In the genomic region with DNA sequence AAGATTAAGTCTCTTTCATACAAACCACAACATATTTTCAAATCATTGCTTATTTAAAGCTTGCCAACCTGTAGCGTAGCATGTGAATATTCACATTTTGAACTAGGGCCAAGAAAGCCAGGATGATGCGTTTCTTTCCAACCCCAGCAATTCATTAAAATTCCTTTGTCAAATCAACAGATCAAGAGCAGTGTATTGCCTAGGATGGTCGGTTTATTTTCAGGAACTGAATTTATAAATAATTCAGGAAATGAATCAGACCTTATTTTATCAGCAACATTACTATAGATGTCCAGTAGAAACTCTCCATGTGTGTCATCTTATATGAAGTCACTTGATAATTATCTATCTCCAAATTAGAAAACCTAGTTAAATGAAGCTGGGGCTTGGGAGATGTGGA, we compare ENCODE assay signal across 10 cellular contexts. TPM values are rescaled to one million over a fixed set of nuclear protein-coding genes. Genes with fewer than 3 reads are reported as not detected.
DNase-seq lines count a peak whose midpoint lies in the region; ATAC-seq and TF ChIP-seq lines count a peak whose summit lies in the region.
"Had no signal": no experiment of that assay in that cellular context is flagged by ENCODE, and none has a peak within 500 bp of the region (broad histone marks: within the 10 kb centered on the region; RNA-seq: fewer than 3 reads in every experiment).

No MANE protein-coding gene starts in this region.

- no peak overlapping the region for H3K27ac Mint-ChIP-seq in activated naive CD4-positive, alpha-beta T cell treated with anti-CD3 and anti-CD28 coated beads, Interleukin-2, amount 50 U/mL, for 72 hours
- H3K27ac Mint-ChIP-seq: stimulated activated naive B cell treated with anti-CD40 and anti-IgM and Interleukin-4, amounts not matched to agents 10 μg/mL and 1 μg/mL and 100 μg/mL, for 72 hours had no signal

- DNase-seq in CD1c-positive myeloid dendritic cell (ENCODE audit: extremely low spot score) (peak; percentile 19), NCI-H226 (peak; percentile 52), dedifferentiated amniotic fluid mesenchymal stem cell (ENCODE audit: extremely low spot score) (peak; percentile 38), pulmonary artery endothelial cell (ENCODE audit: low read depth, low spot score) (peak; percentile 11), GM20000 (ENCODE audit: low spot score) (no peak)
- DNase-seq in activated naive CD4-positive, alpha-beta T cell treated with anti-CD3 and anti-CD28 coated beads, Interleukin-2, amount 50 U/mL, for 72 hours (ENCODE audit: low spot score in 2 of 2): no peak
- DNase-seq: DMS153; stimulated activated naive B cell treated with anti-CD40 and anti-IgM and Interleukin-4, amounts not matched to agents 10 μg/mL and 1 μg/mL and 100 μg/mL, for 72 hours had no signal

- H3K9me3 Mint-ChIP-seq in activated naive CD4-positive, alpha-beta T cell treated with anti-CD3 and anti-CD28 coated beads, Interleukin-2, amount 50 U/mL, for 72 hours: peaks cover 4 to 5% of the 10 kb centered on the region in 2 donors

- no peak for TF ChIP-seq CTCF in GM20000 (IDR thresholded peaks at IDR 0.05; ENCODE audit: extremely low read depth, missing control alignments)

- ATAC-seq in activated naive CD4-positive, alpha-beta T cell treated with anti-CD3 and anti-CD28 coated beads, Interleukin-2, amount 50 U/mL, for 72 hours: no peak
- no peak for ATAC-seq in HG03520 (IDR thresholded peaks at IDR 0.05; ENCODE audit: unreplicated experiment)
- ATAC-seq: sciatic nerve; stimulated activated naive B cell treated with anti-CD40 and anti-IgM and Interleukin-4, amounts not matched to agents 10 μg/mL and 1 μg/mL and 100 μg/mL, for 72 hours had no signal

- peaks cover 6 to 12% of the 10 kb centered on the region in 2 donors for H3K36me3 Mint-ChIP-seq in activated naive CD4-positive, alpha-beta T cell treated with anti-CD3 and anti-CD28 coated beads, Interleukin-2, amount 50 U/mL, for 72 hours

RNA-seq across cellular contexts. Expression of a gene that starts 13.2 kb away (rescaled TPM):
- 8.8 and 11.2 TPM in 2 replicates for total RNA-seq in pulmonary artery endothelial cell
- total RNA-seq in activated naive CD4-positive, alpha-beta T cell treated with anti-CD3 and anti-CD28 coated beads, Interleukin-2, amount 50 U/mL, for 72 hours: 10 to 100 TPM; 24.1 to 39.7 TPM

RNA-seq across cellular contexts. Expression of a gene that starts 48.7 kb away (rescaled TPM):
- total RNA-seq in pulmonary artery endothelial cell: 4.6 and 4.7 TPM in 2 replicates
- 100 to 1,000 TPM in 1 of 2 donors, 10 to 100 TPM in 1; 48.8 to 120 TPM for total RNA-seq in activated naive CD4-positive, alpha-beta T cell treated with anti-CD3 and anti-CD28 coated beads, Interleukin-2, amount 50 U/mL, for 72 hours

Comparison
In these comparisons a context has a peak if more than half of its experiments do, and no peak if none do; other contexts are left out.
1. DNase-seq: peak in CD1c-positive myeloid dendritic cell (single experiment), NCI-H226 (single experiment), dedifferentiated amniotic fluid mesenchymal stem cell (single experiment) and pulmonary artery endothelial cell (single experiment); none in GM20000 (single experiment) and activated naive CD4-positive, alpha-beta T cell treated with anti-CD3 and anti-CD28 coated beads, Interleukin-2, amount 50 U/mL, for 72 hours (0 of 2).